8 cellular contexts compared by ENCODE assay signal in genomic region chr1:52686261-52686751, GRCh38. TPM values are rescaled to one million over a fixed set of nuclear protein-coding genes. Genes with fewer than 3 reads are reported as not detected.
A peak's percentile ranks its signal among the peaks of the same experiment; 100 is the strongest.
DNase-seq lines count a peak whose midpoint lies in the region; ATAC-seq and TF ChIP-seq lines count a peak whose summit lies in the region.
"Not testable (repeated sequence)": the region's sequence is repeated elsewhere in the genome, so short reads cannot be mapped to it uniquely, and the experiment has no call there.

No MANE protein-coding gene starts in this region.

- H3K36me3 ChIP-seq in HAP-1 (replicated peaks) (peaks cover 55% of the 10 kb centered on the region), SJCRH30 (peaks cover 49% of the 10 kb centered on the region)

- not testable (repeated sequence) for H3K4me3 Mint-ChIP-seq in Calu3 (ENCODE audit: low read depth, unreplicated experiment); activated T-cell treated with anti-CD3 and anti-CD28 coated beads, Interleukin-2, amount 50 U/mL, for 72 hours
- H3K4me3 Mint-ChIP-seq in naive B cell, result peak overlapping the region in 7 of 8 donors; percentile 15 to 73 (median 34)

- H3K27ac Mint-ChIP-seq in Calu3 (ENCODE audit: unreplicated experiment), result not testable (repeated sequence)
- peak overlapping the region; percentile 72 for H3K27ac Mint-ChIP-seq in activated T-cell treated with anti-CD3 and anti-CD28 coated beads, Interleukin-2, amount 50 U/mL, for 72 hours
- peak overlapping the region in 5 of 6 donors; percentile 57 to 91 (median 81) for H3K27ac Mint-ChIP-seq in naive B cell

- not testable (repeated sequence) for H3K27me3 Mint-ChIP-seq in Calu3 (ENCODE audit: unreplicated experiment); activated T-cell treated with anti-CD3 and anti-CD28 coated beads, Interleukin-2, amount 50 U/mL, for 72 hours (ENCODE audit: low read depth); naive B cell

- TF ChIP-seq POLR2A in NB4 (IDR thresholded peaks at IDR 0.05; ENCODE audit: extremely low read depth, insufficient read length), result not testable (repeated sequence)

- not testable (repeated sequence) for H3K27ac ChIP-seq in SJCRH30

- H3K27me3 ChIP-seq in HAP-1 (ENCODE audit: low read depth); SJCRH30: not testable (repeated sequence)

- not testable (repeated sequence) for H3K9me3 Mint-ChIP-seq in Calu3 (ENCODE audit: low read depth, unreplicated experiment); activated T-cell treated with anti-CD3 and anti-CD28 coated beads, Interleukin-2, amount 50 U/mL, for 72 hours; naive B cell

- in situ Hi-C loops in HAP-1 (cut with MboI; ENCODE audit: low sequenced_read_pairs), result loop anchor here (10.0 to 25.0 kb wide), 3 partner anchors 274 to 799 kb away; partner anchors contain the start of genes NRDC, ORC1 and PRPF38A

- intact Hi-C loops in Calu3 (cut with micrococcal nuclease; ENCODE audit: unreplicated experiment), result loop anchor here (5.0 to 10.0 kb wide), 3 partner anchors 134 to 282 kb away; partner anchors contain the start of genes ORC1, PRPF38A and TUT4

- ATAC-seq in activated T-cell treated with anti-CD3 and anti-CD28 coated beads, Interleukin-2, amount 50 U/mL, for 72 hours (replicated peaks in 1 of 2), result peak; percentile 94 to 98
- ATAC-seq in esophagus mucosa (peak; percentile 88), naive B cell (ENCODE audit: low read depth in 2 of 2) (peak; percentile 99)

- H3K4me1 ChIP-seq in HAP-1, SJCRH30: not testable (repeated sequence)

- H3K4me1 Mint-ChIP-seq in Calu3 (ENCODE audit: low read depth, unreplicated experiment), result not testable (repeated sequence)
- H3K4me1 Mint-ChIP-seq in activated T-cell treated with anti-CD3 and anti-CD28 coated beads, Interleukin-2, amount 50 U/mL, for 72 hours (ENCODE audit: low read depth), result peaks cover 11% of the 10 kb centered on the region
- H3K4me1 Mint-ChIP-seq in naive B cell, result peaks cover 7 to 29% (median 27%) of the 10 kb centered on the region in 3 donors

- peak; percentile 74 for DNase-seq in Calu3
- peak; percentile 71 to 79 for DNase-seq in HAP-1 (ENCODE audit: low spot score in 2 of 2)
- peak; percentile 84 for DNase-seq in NB4 (ENCODE audit: low read depth)
- peak; percentile 63 to 84 for DNase-seq in SJCRH30
- DNase-seq in activated T-cell treated with anti-CD3 and anti-CD28 coated beads, Interleukin-2, amount 50 U/mL, for 72 hours, result peak; percentile 79 to 82
- DNase-seq in naive B cell, result peak; percentile 76
- DNase-seq in stimulated activated CD8-positive, alpha-beta memory T cell treated with anti-CD3 and anti-CD28 coated beads, Interleukin-7, amount 100 ng/mL, for 1 hour (ENCODE audit: low read depth in 2 of 2), result peak; percentile 42 to 63

- not testable (repeated sequence) for H3K9me3 ChIP-seq in HAP-1; SJCRH30 (replicated peaks)

- CTCF ChIA-PET in Calu3 (lab: Charles Lee), result interaction anchor here (0.6 to 1.2 kb wide), 3 partner anchors 10 to 214 kb away, joined by 3 to 7 read pairs (median 7); partner anchors contain the start of gene TUT4

- not testable (repeated sequence) for BruUV-seq in Calu3 (replicated peaks; lab: Mats Ljungman, UMichigan)

- not testable (repeated sequence) for H3K4me3 ChIP-seq in HAP-1; NB4 (ENCODE audit: low read depth, low read length); SJCRH30

- peaks cover 54% of the 10 kb centered on the region for H3K36me3 Mint-ChIP-seq in Calu3 (ENCODE audit: insufficient read depth, unreplicated experiment)
- peaks cover 3 to 17% of the 10 kb centered on the region in 2 donors for H3K36me3 Mint-ChIP-seq in activated T-cell treated with anti-CD3 and anti-CD28 coated beads, Interleukin-2, amount 50 U/mL, for 72 hours (ENCODE audit: insufficient read depth in 2 of 2)
- not testable (repeated sequence) for H3K36me3 Mint-ChIP-seq in naive B cell

- TF ChIP-seq CTCF in Calu3 (IDR thresholded peaks at IDR 0.05; ENCODE audit: unreplicated experiment) (peak; percentile 89), NB4 (IDR thresholded peaks at IDR 0.05; ENCODE audit: low read depth, low read length) (peak; percentile 67)

RNA-seq across cellular contexts. Expression of gene COA7, which starts 11.8 kb away (rescaled TPM):
- total RNA-seq in Calu3 (2022) (42.4 and 43.0 TPM in 2 replicates), esophagus mucosa (13.7 TPM)
- total RNA-seq in SJCRH30 (2014; rRNA removed; shearing (Covaris generic)), result 22.7 and 23.1 TPM in 2 replicates
- 10 to 100 TPM; 13.8 to 20.4 TPM for total RNA-seq in activated T-cell treated with anti-CD3 and anti-CD28 coated beads, Interleukin-2, amount 50 U/mL, for 72 hours
- 1 to 10 TPM; 1.3 to 2.3 (median 1.8) TPM for polyA plus RNA-seq in naive B cell (ENCODE audit: low read depth in 6 of 6)

RNA-seq across cellular contexts. Expression of gene ZYG11B, which starts 39.9 kb away (rescaled TPM):
- 14.2 and 14.8 TPM in 2 replicates for total RNA-seq in Calu3 (2022)
- 36.6 and 39.5 TPM in 2 replicates for total RNA-seq in SJCRH30 (2014; rRNA removed; shearing (Covaris generic))
- total RNA-seq in activated T-cell treated with anti-CD3 and anti-CD28 coated beads, Interleukin-2, amount 50 U/mL, for 72 hours, result 10 to 100 TPM; 13.4 to 13.9 TPM
- 13.2 TPM for total RNA-seq in esophagus mucosa
- polyA plus RNA-seq in naive B cell (ENCODE audit: low read depth in 6 of 6), result 10 to 100 TPM in 5 of 6 donors, 1 to 10 TPM in 1; 6.8 to 14.2 (median 12.9) TPM

RNA-seq across cellular contexts. Expression of gene SHISAL2A, which starts 53.3 kb away (rescaled TPM):
- total RNA-seq in Calu3 (2022), result not detected in 2 replicates
- not detected in 2 replicates for total RNA-seq in SJCRH30 (2014; rRNA removed; shearing (Covaris generic))
- 1 to 10 TPM; 9.0 to 9.2 TPM for total RNA-seq in activated T-cell treated with anti-CD3 and anti-CD28 coated beads, Interleukin-2, amount 50 U/mL, for 72 hours
- 0.36 TPM for total RNA-seq in esophagus mucosa
- 10 to 100 TPM in 5 of 6 donors, 1 to 10 TPM in 1; 7.4 to 19.6 (median 15.7) TPM for polyA plus RNA-seq in naive B cell (ENCODE audit: low read depth in 6 of 6)
